Comparison of ENCODE assay signal across 9 cellular contexts in genomic region chr20:63009988-63010769, GRCh38. TPM values are rescaled to one million over a fixed set of nuclear protein-coding genes. Genes with fewer than 3 reads are reported as not detected.
DNase-seq lines count a peak whose midpoint lies in the region; ATAC-seq, FAIRE-seq and TF ChIP-seq lines count a peak whose summit lies in the region.
"Had no signal": no experiment of that assay in that cellular context is flagged by ENCODE, and none has a peak within 500 bp of the region (broad histone marks: within the 10 kb centered on the region; RNA-seq: fewer than 3 reads in every experiment).

No MANE protein-coding gene starts in this region.

- H3K27me3 ChIP-seq in SK-N-SH (ENCODE audit: insufficient read depth) (peaks cover 91% of the 10 kb centered on the region), SU-DHL-6 (ENCODE audit: low read length) (no peaks in the 10 kb centered on the region)

- H3K4me2 ChIP-seq in SK-N-SH (peak overlapping the region; percentile 43; the same call in 1 of the 2 replicates), SU-DHL-6 (ENCODE audit: low read depth, low read length, poor library complexity, severe bottlenecking) (peak overlapping the region; percentile 39)

- TF ChIP-seq EP300 in SK-N-SH (IDR thresholded peaks at IDR 0.05; ENCODE audit: borderline replicate concordance in 1 of 2, low read depth in 1 of 2, low read length in 1 of 2): no peak

- H3K79me2 ChIP-seq in SK-N-SH (ENCODE audit: insufficient read depth) (no peaks in the 10 kb centered on the region), SU-DHL-6 (ENCODE audit: insufficient read depth, low read length) (no peaks in the 10 kb centered on the region)

- H3K9me2 ChIP-seq in SK-N-SH (no peaks in the 10 kb centered on the region), SU-DHL-6 (replicated peaks; ENCODE audit: insufficient read depth, low read length) (no peaks in the 10 kb centered on the region)

- no peak overlapping the region for H2AFZ ChIP-seq in SK-N-SH (ENCODE audit: low read depth)
- H2AFZ ChIP-seq in SU-DHL-6 (ENCODE audit: low read depth, low read length, severe bottlenecking): no peak overlapping the region

- no peak overlapping the region for H3K9ac ChIP-seq in SK-N-SH
- H3K9ac ChIP-seq in SU-DHL-6 (ENCODE audit: low read length): no peak overlapping the region; the same call in 1 of the 2 replicates

- no peak for TF ChIP-seq RAD21 in SK-N-SH (IDR thresholded peaks at IDR 0.05; ENCODE audit: low read length)

- H3K4me1 Mint-ChIP-seq in progenitor cell of endocrine pancreas (ENCODE audit: low read depth): peaks cover 6% of the 10 kb centered on the region

- peaks cover 4% of the 10 kb centered on the region for H3F3A ChIP-seq in SK-N-SH (replicated peaks; ENCODE audit: insufficient read depth)
- H3F3A ChIP-seq in SU-DHL-6 (ENCODE audit: insufficient read depth): no peaks in the 10 kb centered on the region

- no peak; the same call in 2 of the 3 replicates for ATAC-seq in SK-N-SH treated with all-trans-retinoic acid at 6 μM for 48 hours
- ATAC-seq in HG03196 (IDR thresholded peaks at IDR 0.05; ENCODE audit: unreplicated experiment): peak; percentile 65

- WGBS in SK-N-SH (ENCODE audit: low lambda C conversion rate): 6% methylated on average over 23 of the region's 30 CpGs

- H3K27ac ChIP-seq in SK-N-SH (ENCODE audit: low read depth in 2 of 2, low read length in 1 of 2) (no peak overlapping the region), SU-DHL-6 (ENCODE audit: low read depth, low read length) (no peak overlapping the region)
- H3K27ac ChIP-seq: C4-2B had no signal

- H3K27me3 Mint-ChIP-seq in progenitor cell of endocrine pancreas: peaks cover 72% of the 10 kb centered on the region

- H3K9me3 Mint-ChIP-seq in progenitor cell of endocrine pancreas (ENCODE audit: low read depth): peaks cover 9% of the 10 kb centered on the region

- no peak overlapping the region for H3K27ac Mint-ChIP-seq in progenitor cell of endocrine pancreas

- no peak for FAIRE-seq in H54 (lab: Jason Lieb, UNC)

- POLR2A ChIA-PET in SK-N-SH (lab: Yijun Ruan, JAX): interaction anchor here (0.6 kb wide), 1 partner anchor 624 kb away, joined by 4 read pairs; no protein-coding TSS in a partner anchor

- DNase-seq in SK-N-SH (no peak), amniotic epithelial cell (ENCODE audit: low read depth) (peak; percentile 21), progenitor cell of endocrine pancreas (ENCODE audit: low spot score, unreplicated experiment) (no peak), H54 (ENCODE audit: insufficient read length, low spot score) (no peak)
- peak; percentile 44 to 62 for DNase-seq in stimulated activated CD4-positive, alpha-beta T cell treated with anti-CD3 and anti-CD28 coated beads, Interleukin-1b, Interleukin-23, amount 100 ng/mL, for 4 hours (ENCODE audit: low read depth in 2 of 2)

- no peak for TF ChIP-seq POLR2A in H54 (IDR thresholded peaks at IDR 0.05; ENCODE audit: low read depth, low read length)

- H3K4me3 ChIP-seq in SK-N-SH (ENCODE audit: low read depth in 2 of 2, low read length in 1 of 2) (peak overlapping the region in 1 of 2 experiments; percentile 14; a peak in 3 of 4 replicates), SU-DHL-6 (ENCODE audit: insufficient read depth, low read length, poor library complexity, severe bottlenecking) (peak overlapping the region; percentile 30)

- no peaks in the 10 kb centered on the region for H4K20me1 ChIP-seq in SK-N-SH (ENCODE audit: insufficient read depth)
- no peaks in the 10 kb centered on the region for H4K20me1 ChIP-seq in SU-DHL-6 (ENCODE audit: low read depth, low read length)

- peaks cover 0 to 3% of the 10 kb centered on the region in 2 experiments; a peak in 1 of 4 replicates for H3K4me1 ChIP-seq in SK-N-SH (ENCODE audit: control insufficient read depth in 1 of 2, insufficient read depth in 2 of 2, low read depth in 1 of 2, low read length in 1 of 2)

- H3K36me3 ChIP-seq in SK-N-SH (replicated peaks in 1 of 2; ENCODE audit: control insufficient read depth in 1 of 2, insufficient read depth in 2 of 2, low read length in 1 of 2) (no peaks in the 10 kb centered on the region), SU-DHL-6 (ENCODE audit: low read length) (no peaks in the 10 kb centered on the region)

- no peaks in the 10 kb centered on the region for H3K36me3 Mint-ChIP-seq in progenitor cell of endocrine pancreas (ENCODE audit: insufficient read depth)

- no peak for TF ChIP-seq CTCF in SK-N-SH (IDR thresholded peaks at IDR 0.05)
- TF ChIP-seq CTCF in SU-DHL-6 (IDR thresholded peaks at IDR 0.05; ENCODE audit: insufficient read depth, low read length, poor library complexity, severe bottlenecking): no peak
- no peak for TF ChIP-seq CTCF in progenitor cell of endocrine pancreas (IDR thresholded peaks at IDR 0.05; ENCODE audit: unreplicated experiment)

- CTCF ChIA-PET in SK-N-SH (lab: Yijun Ruan, JAX): interaction anchor here (0.7 to 2.6 kb wide), 18 partner anchors 9 to 136 kb away, joined by 3 to 30 read pairs (median 8); partner anchors contain the start of gene GID8

- H3K9me3 ChIP-seq in SK-N-SH (peaks cover 8% of the 10 kb centered on the region; the same call in 1 of the 2 replicates), SU-DHL-6 (ENCODE audit: insufficient read depth, low read length) (no peaks in the 10 kb centered on the region)

- no peak overlapping the region for H3K4me3 Mint-ChIP-seq in progenitor cell of endocrine pancreas (ENCODE audit: low read depth)

TF ChIP-seq in SK-N-SH, 30 proteins besides CTCF, POLR2A, EP300 and RAD21 (continues in another document):
- TF ChIP-seq RCOR1 (IDR thresholded peaks at IDR 0.05; ENCODE audit: low read length) (no peak), MEF2A (IDR thresholded peaks at IDR 0.05; ENCODE audit: borderline replicate concordance, low read depth) (no peak), FOXJ3 (CRISPR knock-in tag; IDR thresholded peaks at IDR 0.05) (no peak), MAX (IDR thresholded peaks at IDR 0.05; ENCODE audit: low read depth) (no peak), RXRA (IDR thresholded peaks at IDR 0.05; ENCODE audit: borderline replicate concordance, low read depth) (no peak), MXI1 (IDR thresholded peaks at IDR 0.05; ENCODE audit: low read depth, low read length) (no peak), PBX3 (IDR thresholded peaks at IDR 0.05) (no peak), USF1 (IDR thresholded peaks at IDR 0.05; ENCODE audit: borderline replicate concordance, low read depth) (no peak)

TF ChIP-seq in SK-N-SH treated with all-trans-retinoic acid at 6 μM for 48 hours, 23 proteins besides CTCF, POLR2A, EP300 and RAD21:
- TF ChIP-seq ZFP3 (CRISPR knock-in tag; IDR thresholded peaks at IDR 0.05) (no peak), ZNF8 (CRISPR knock-in tag; IDR thresholded peaks at IDR 0.05) (no peak), OSR1 (CRISPR knock-in tag; IDR thresholded peaks at IDR 0.05) (no peak), ZFP30 (CRISPR knock-in tag; IDR thresholded peaks at IDR 0.05) (no peak), TOX (CRISPR knock-in tag; IDR thresholded peaks at IDR 0.05; ENCODE audit: borderline replicate concordance) (no peak), ZNF70 (CRISPR knock-in tag; IDR thresholded peaks at IDR 0.05) (no peak), BACH2 (CRISPR knock-in tag; IDR thresholded peaks at IDR 0.05; ENCODE audit: borderline replicate concordance) (no peak)
- TF ChIP-seq, protein P1, sequence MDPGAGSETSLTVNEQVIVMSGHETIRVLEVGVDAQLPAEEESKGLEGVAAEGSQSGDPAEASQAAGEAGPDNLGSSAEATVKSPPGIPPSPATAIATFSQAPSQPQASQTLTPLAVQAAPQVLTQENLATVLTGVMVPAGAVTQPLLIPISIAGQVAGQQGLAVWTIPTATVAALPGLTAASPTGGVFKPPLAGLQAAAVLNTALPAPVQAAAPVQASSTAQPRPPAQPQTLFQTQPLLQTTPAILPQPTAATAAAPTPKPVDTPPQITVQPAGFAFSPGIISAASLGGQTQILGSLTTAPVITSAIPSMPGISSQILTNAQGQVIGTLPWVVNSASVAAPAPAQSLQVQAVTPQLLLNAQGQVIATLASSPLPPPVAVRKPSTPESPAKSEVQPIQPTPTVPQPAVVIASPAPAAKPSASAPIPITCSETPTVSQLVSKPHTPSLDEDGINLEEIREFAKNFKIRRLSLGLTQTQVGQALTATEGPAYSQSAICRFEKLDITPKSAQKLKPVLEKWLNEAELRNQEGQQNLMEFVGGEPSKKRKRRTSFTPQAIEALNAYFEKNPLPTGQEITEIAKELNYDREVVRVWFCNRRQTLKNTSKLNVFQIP (CRISPR knock-in tag; IDR thresholded peaks at IDR 0.05; ENCODE audit: borderline replicate concordance, low read depth): no peak
- TF ChIP-seq, protein P2, sequence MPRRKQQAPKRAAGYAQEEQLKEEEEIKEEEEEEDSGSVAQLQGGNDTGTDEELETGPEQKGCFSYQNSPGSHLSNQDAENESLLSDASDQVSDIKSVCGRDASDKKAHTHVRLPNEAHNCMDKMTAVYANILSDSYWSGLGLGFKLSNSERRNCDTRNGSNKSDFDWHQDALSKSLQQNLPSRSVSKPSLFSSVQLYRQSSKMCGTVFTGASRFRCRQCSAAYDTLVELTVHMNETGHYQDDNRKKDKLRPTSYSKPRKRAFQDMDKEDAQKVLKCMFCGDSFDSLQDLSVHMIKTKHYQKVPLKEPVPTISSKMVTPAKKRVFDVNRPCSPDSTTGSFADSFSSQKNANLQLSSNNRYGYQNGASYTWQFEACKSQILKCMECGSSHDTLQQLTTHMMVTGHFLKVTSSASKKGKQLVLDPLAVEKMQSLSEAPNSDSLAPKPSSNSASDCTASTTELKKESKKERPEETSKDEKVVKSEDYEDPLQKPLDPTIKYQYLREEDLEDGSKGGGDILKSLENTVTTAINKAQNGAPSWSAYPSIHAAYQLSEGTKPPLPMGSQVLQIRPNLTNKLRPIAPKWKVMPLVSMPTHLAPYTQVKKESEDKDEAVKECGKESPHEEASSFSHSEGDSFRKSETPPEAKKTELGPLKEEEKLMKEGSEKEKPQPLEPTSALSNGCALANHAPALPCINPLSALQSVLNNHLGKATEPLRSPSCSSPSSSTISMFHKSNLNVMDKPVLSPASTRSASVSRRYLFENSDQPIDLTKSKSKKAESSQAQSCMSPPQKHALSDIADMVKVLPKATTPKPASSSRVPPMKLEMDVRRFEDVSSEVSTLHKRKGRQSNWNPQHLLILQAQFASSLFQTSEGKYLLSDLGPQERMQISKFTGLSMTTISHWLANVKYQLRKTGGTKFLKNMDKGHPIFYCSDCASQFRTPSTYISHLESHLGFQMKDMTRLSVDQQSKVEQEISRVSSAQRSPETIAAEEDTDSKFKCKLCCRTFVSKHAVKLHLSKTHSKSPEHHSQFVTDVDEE (CRISPR knock-in tag; IDR thresholded peaks at IDR 0.05): no peak

RNA-seq across cellular contexts. Expression of gene BHLHE23, which starts 3.4 kb away (rescaled TPM):
- polyA plus RNA-seq in SK-N-SH (2012; rRNA removed): not detected in 2 replicates
- polyA plus RNA-seq in SK-N-SH (2012; cell fraction: cytosol; rRNA removed): not detected in 2 replicates
- polyA plus RNA-seq in SK-N-SH (2012; cell fraction: nucleus; rRNA removed): not detected in 2 replicates
- total RNA-seq in progenitor cell of endocrine pancreas: not detected in 2 replicates

RNA-seq across cellular contexts. Expression of gene SLC17A9, which starts 57.7 kb away (rescaled TPM):
- not detected in 2 replicates for polyA plus RNA-seq in SK-N-SH (2012; rRNA removed)
- 0.01 TPM in 1 of 2 replicates, not detected in the other for polyA plus RNA-seq in SK-N-SH (2012; cell fraction: cytosol; rRNA removed)
- 0.19 and 0.23 TPM in 2 replicates for polyA plus RNA-seq in SK-N-SH (2012; cell fraction: nucleus; rRNA removed)
- 8.0 and 8.3 TPM in 2 replicates for total RNA-seq in progenitor cell of endocrine pancreas

Comparison
In these comparisons a context has a peak if more than half of its experiments do, and no peak if none do; other contexts are left out.
1. DNase-seq: peak in amniotic epithelial cell (single experiment) and stimulated activated CD4-positive, alpha-beta T cell treated with anti-CD3 and anti-CD28 coated beads, Interleukin-1b, Interleukin-23, amount 100 ng/mL, for 4 hours (2 of 2); none in SK-N-SH (single experiment), progenitor cell of endocrine pancreas (single experiment) and H54 (single experiment).